ENCODE assay signal across 10 cellular contexts in genomic region chr12:120115066-120115465, GRCh38. TPM values are rescaled to one million over a fixed set of nuclear protein-coding genes. Genes with fewer than 3 reads are reported as not detected.
DNase-seq lines count a peak whose midpoint lies in the region; ATAC-seq and TF ChIP-seq lines count a peak whose summit lies in the region.
"Had no signal": no experiment of that assay in that cellular context is flagged by ENCODE, and none has a peak within 500 bp of the region (broad histone marks: within the 10 kb centered on the region; RNA-seq: fewer than 3 reads in every experiment).

No MANE protein-coding gene starts in this region.

- no peaks in the 10 kb centered on the region for H3K9me3 ChIP-seq in stomach

- no peak for TF ChIP-seq CTCF in activated CD8-positive, alpha-beta T cell treated with anti-CD3 and anti-CD28 coated beads for 36 hours (IDR thresholded peaks at IDR 0.05)
- TF ChIP-seq CTCF in glutamatergic neuron (IDR thresholded peaks at IDR 0.05; ENCODE audit: partially characterized antibody, unreplicated experiment) (no peak), stomach (IDR thresholded peaks at IDR 0.05) (no peak)

- H3K9me3 Mint-ChIP-seq in activated CD4-positive, alpha-beta T cell treated with anti-CD3 and anti-CD28 coated beads, Interleukin-2, amount 10 ng/mL, durations not matched to agents 24 days and 14 days: no peaks in the 10 kb centered on the region
- no peaks in the 10 kb centered on the region for H3K9me3 Mint-ChIP-seq in activated CD8-positive, alpha-beta T cell treated with anti-CD3 and anti-CD28 coated beads for 36 hours
- H3K9me3 Mint-ChIP-seq in glutamatergic neuron (ENCODE audit: unreplicated experiment): peaks cover 9% of the 10 kb centered on the region

- TF ChIP-seq POLR2A in stomach (IDR thresholded peaks at IDR 0.05): no peak

- peak overlapping the region; percentile 98 for H3K27ac Mint-ChIP-seq in activated CD4-positive, alpha-beta T cell treated with anti-CD3 and anti-CD28 coated beads, Interleukin-2, amount 10 ng/mL, durations not matched to agents 24 days and 14 days
- H3K27ac Mint-ChIP-seq in activated CD8-positive, alpha-beta T cell treated with anti-CD3 and anti-CD28 coated beads for 36 hours: peak overlapping the region; percentile 2
- H3K27ac Mint-ChIP-seq in glutamatergic neuron (ENCODE audit: unreplicated experiment): peak overlapping the region; percentile 91

- peaks cover 50% of the 10 kb centered on the region for H3K36me3 Mint-ChIP-seq in activated CD4-positive, alpha-beta T cell treated with anti-CD3 and anti-CD28 coated beads, Interleukin-2, amount 10 ng/mL, durations not matched to agents 24 days and 14 days (ENCODE audit: low read depth)
- peaks cover 42% of the 10 kb centered on the region for H3K36me3 Mint-ChIP-seq in activated CD8-positive, alpha-beta T cell treated with anti-CD3 and anti-CD28 coated beads for 36 hours (ENCODE audit: low read depth)
- no peaks in the 10 kb centered on the region for H3K36me3 Mint-ChIP-seq in glutamatergic neuron (ENCODE audit: unreplicated experiment)

- 68 to 76% (median 74%) methylated on average over 3 of the region's 3 CpGs for WGBS in stomach, 5 donors

- H3K27ac ChIP-seq in stomach: peak overlapping the region in 1 of 5 donors; percentile 96
- H3K27ac ChIP-seq in caudate nucleus (ENCODE audit: low read depth, low read length): no peak overlapping the region

- H3K27me3 ChIP-seq in stomach: no peaks in the 10 kb centered on the region

- no peak for ATAC-seq in activated CD8-positive, alpha-beta T cell treated with anti-CD3 and anti-CD28 coated beads for 36 hours

- peak; percentile 72 for DNase-seq in activated CD4-positive, alpha-beta T cell treated with anti-CD3 and anti-CD28 coated beads, Interleukin-2, amount 10 ng/mL, durations not matched to agents 24 days and 14 days
- DNase-seq in activated CD4-positive, alpha-beta T cell treated with anti-CD3 and anti-CD28 coated beads, Interleukin-2, amount 50 U/mL, for 4 hours: no peak
- DNase-seq in activated CD8-positive, alpha-beta T cell treated with anti-CD3 and anti-CD28 coated beads for 36 hours: no peak
- DNase-seq in glutamatergic neuron (no peak), stomach (no peak), posterior cingulate gyrus (no peak), caudate nucleus (lab: John Stamatoyannopoulos, UW) (no peak), superior temporal gyrus (ENCODE audit: extremely low spot score) (no peak)
- DNase-seq: activated CD4-positive, alpha-beta T cell treated with anti-CD3 and anti-CD28 coated beads, Interleukin-2, amount 50 U/mL, for 1 hour; NCI-H1417 had no signal

- H3K36me3 ChIP-seq in stomach: peaks cover 0 to 19% (median 12%) of the 10 kb centered on the region in 4 donors

- intact Hi-C loops in activated CD4-positive, alpha-beta T cell treated with anti-CD3 and anti-CD28 coated beads, Interleukin-2, amount 10 ng/mL, durations not matched to agents 24 days and 14 days (cut with micrococcal nuclease): loop anchor here (10.0 kb wide), 1 partner anchor 150 kb away; the partner anchor contains the start of gene PXN
- intact Hi-C loops in activated CD8-positive, alpha-beta T cell treated with anti-CD3 and anti-CD28 coated beads for 36 hours (cut with micrococcal nuclease): loop anchor here (5.0 to 10.0 kb wide), 2 partner anchors 82 to 100 kb away; no protein-coding TSS in a partner anchor
- intact Hi-C loops in stomach (cut with DNase I; ENCODE audit: low total_unique reads): no loop called here
- intact Hi-C loops in posterior cingulate gyrus (cut with DNase I): no loop called here

- H3K4me3 Mint-ChIP-seq in activated CD4-positive, alpha-beta T cell treated with anti-CD3 and anti-CD28 coated beads, Interleukin-2, amount 10 ng/mL, durations not matched to agents 24 days and 14 days: peak overlapping the region; percentile 99
- H3K4me3 Mint-ChIP-seq in activated CD8-positive, alpha-beta T cell treated with anti-CD3 and anti-CD28 coated beads for 36 hours: peak overlapping the region; percentile 98
- peak overlapping the region; percentile 97 for H3K4me3 Mint-ChIP-seq in glutamatergic neuron (ENCODE audit: unreplicated experiment)

- peaks cover 46 to 84% (median 72%) of the 10 kb centered on the region in 4 donors for H3K4me1 ChIP-seq in stomach

- no peak for TF ChIP-seq EP300 in stomach (IDR thresholded peaks at IDR 0.05)

- POLR2A ChIA-PET in activated CD8-positive, alpha-beta T cell treated with anti-CD3 and anti-CD28 coated beads for 36 hours (lab: Charles Lee): interaction anchor here (1.0 to 6.1 kb wide), 8 partner anchors 8 to 177 kb away, joined by 3 to 47 read pairs (median 6); partner anchors contain the start of genes RNU4-1 and RNU4-2

- H3K4me1 Mint-ChIP-seq in activated CD4-positive, alpha-beta T cell treated with anti-CD3 and anti-CD28 coated beads, Interleukin-2, amount 10 ng/mL, durations not matched to agents 24 days and 14 days: peaks cover 71% of the 10 kb centered on the region
- H3K4me1 Mint-ChIP-seq in activated CD8-positive, alpha-beta T cell treated with anti-CD3 and anti-CD28 coated beads for 36 hours (ENCODE audit: low read depth): peaks cover 60% of the 10 kb centered on the region
- peaks cover 30% of the 10 kb centered on the region for H3K4me1 Mint-ChIP-seq in glutamatergic neuron (ENCODE audit: low read depth, unreplicated experiment)

- H3K27me3 Mint-ChIP-seq in activated CD4-positive, alpha-beta T cell treated with anti-CD3 and anti-CD28 coated beads, Interleukin-2, amount 10 ng/mL, durations not matched to agents 24 days and 14 days: no peaks in the 10 kb centered on the region
- no peaks in the 10 kb centered on the region for H3K27me3 Mint-ChIP-seq in activated CD8-positive, alpha-beta T cell treated with anti-CD3 and anti-CD28 coated beads for 36 hours
- H3K27me3 Mint-ChIP-seq in glutamatergic neuron (ENCODE audit: unreplicated experiment): peaks cover 12% of the 10 kb centered on the region

- CTCF ChIA-PET in activated CD8-positive, alpha-beta T cell treated with anti-CD3 and anti-CD28 coated beads for 36 hours (lab: Charles Lee): no interaction called here

- H3K4me3 ChIP-seq in stomach: peak overlapping the region; percentile 68 to 88 (median 76)

RNA-seq across cellular contexts. Expression of gene RAB35, which starts 1.5 kb away (rescaled TPM):
- total RNA-seq in activated CD4-positive, alpha-beta T cell treated with anti-CD3 and anti-CD28 coated beads, Interleukin-2, amount 10 ng/mL, durations not matched to agents 24 days and 14 days: 82.0 and 83.3 TPM in 2 replicates
- 10 to 100 TPM; 38.2 to 41.5 TPM for total RNA-seq in activated CD8-positive, alpha-beta T cell treated with anti-CD3 and anti-CD28 coated beads for 36 hours
- 57.2 TPM for total RNA-seq in glutamatergic neuron (ENCODE audit: unreplicated experiment)
- 10 to 100 TPM in 2 of 5 donors, 1 to 10 TPM in 3; 8.1 to 20.0 (median 9.9) TPM for total RNA-seq in stomach
- 10 to 100 TPM; 14.0 to 35.4 (median 23.9) TPM for polyA plus RNA-seq in stomach

Comparison
In these comparisons a context has a peak if more than half of its experiments do, and no peak if none do; other contexts are left out.
1. H3K27ac Mint-ChIP-seq: peak in every context shown above with its lines; median percentile 98 in activated CD4-positive, alpha-beta T cell treated with anti-CD3 and anti-CD28 coated beads, Interleukin-2, amount 10 ng/mL, durations not matched to agents 24 days and 14 days; 91 in glutamatergic neuron; 2 in activated CD8-positive, alpha-beta T cell treated with anti-CD3 and anti-CD28 coated beads for 36 hours.
2. intact Hi-C loops: an anchor here in activated CD4-positive, alpha-beta T cell treated with anti-CD3 and anti-CD28 coated beads, Interleukin-2, amount 10 ng/mL, durations not matched to agents 24 days and 14 days (10.0 kb wide) and activated CD8-positive, alpha-beta T cell treated with anti-CD3 and anti-CD28 coated beads for 36 hours (5.0 to 10.0 kb wide); none called in stomach and posterior cingulate gyrus.